In the genomic region with DNA sequence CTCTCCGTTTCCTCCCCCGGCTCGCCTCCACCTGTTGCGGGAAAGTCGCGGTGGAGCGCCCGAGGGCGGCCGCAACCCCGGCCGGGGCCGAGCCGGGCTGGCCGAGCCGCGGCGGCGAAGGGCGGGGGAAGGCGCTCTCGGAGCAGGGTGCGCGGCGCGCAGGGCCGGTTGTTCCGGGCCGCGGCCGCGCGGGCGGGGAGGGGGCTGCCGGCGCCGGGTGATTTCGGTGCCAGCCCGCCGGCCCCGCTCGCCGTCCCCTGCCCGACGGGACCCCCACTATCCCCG, we compare ENCODE assay signal across 8 cellular contexts. TPM values are rescaled to one million over a fixed set of nuclear protein-coding genes. Genes with fewer than 3 reads are reported as not detected.
DNase-seq lines count a peak whose midpoint lies in the region; ATAC-seq and TF ChIP-seq lines count a peak whose summit lies in the region.

No MANE protein-coding gene starts in this region.

- H3K36me3 ChIP-seq in left ventricle myocardium inferior, result no peaks in the 10 kb centered on the region

- peaks cover 21% of the 10 kb centered on the region for H3K4me1 ChIP-seq in left ventricle myocardium inferior

- H3K9me3 Mint-ChIP-seq in activated B cell treated with CpG ODN at 0.5 μM for 24 hours, result no peaks in the 10 kb centered on the region

- DNase-seq in AG20443 (ENCODE audit: low spot score), result peak; percentile 76
- no peak for DNase-seq in activated B cell treated with CpG ODN at 0.5 μM for 24 hours
- DNase-seq in left ventricle myocardium inferior, result peak; percentile 19
- no peak for DNase-seq in sciatic nerve (ENCODE audit: low spot score)
- no peak for DNase-seq in NCI-H446 (lab: John Stamatoyannopoulos, UW)
- no peak for DNase-seq in RKO (ENCODE audit: low spot score)

- intact Hi-C loops in activated B cell treated with CpG ODN at 0.5 μM for 24 hours (cut with micrococcal nuclease) (loop anchor here (5.0 to 10.0 kb wide), 3 partner anchors 295 to 1095 kb away; a partner anchor contains a TSS), left ventricle myocardium inferior (cut with micrococcal nuclease) (no loop called here), sciatic nerve (cut with DNase I) (no loop called here)

- no peaks in the 10 kb centered on the region for H3K9me3 ChIP-seq in left ventricle myocardium inferior (replicated peaks)

- POLR2A ChIA-PET in activated B cell treated with CpG ODN at 0.5 μM for 24 hours (lab: Charles Lee), result no interaction called here

- CTCF ChIA-PET in activated B cell treated with CpG ODN at 0.5 μM for 24 hours (lab: Charles Lee), result interaction anchor here (0.8 to 1.3 kb wide), 2 partner anchors 10 to 242 kb away, joined by 3 to 4 read pairs; a partner anchor contains a TSS

- TF ChIP-seq CTCF in activated B cell treated with CpG ODN at 0.5 μM for 24 hours (IDR thresholded peaks at IDR 0.05) (no peak), left ventricle myocardium inferior (IDR thresholded peaks at IDR 0.05; ENCODE audit: borderline replicate concordance) (no peak)

- H3K4me3 ChIP-seq in left ventricle myocardium inferior, result peak overlapping the region; percentile 86

- peak; percentile 50 for ATAC-seq in GM18907 (IDR thresholded peaks at IDR 0.05; ENCODE audit: unreplicated experiment)
- ATAC-seq in HG03066 (IDR thresholded peaks at IDR 0.05; ENCODE audit: low read depth, unreplicated experiment), result peak; percentile 53
- ATAC-seq in activated B cell treated with CpG ODN at 0.5 μM for 24 hours (ENCODE audit: low read depth), result peak; percentile 66
- ATAC-seq in sciatic nerve, result peak; percentile 41

- H3K27me3 ChIP-seq in left ventricle myocardium inferior (ENCODE audit: low read depth), result peaks cover 39% of the 10 kb centered on the region

- H3K4me1 Mint-ChIP-seq in activated B cell treated with CpG ODN at 0.5 μM for 24 hours, result peaks cover 9% of the 10 kb centered on the region

- H3K36me3 Mint-ChIP-seq in activated B cell treated with CpG ODN at 0.5 μM for 24 hours (ENCODE audit: low read depth), result peaks cover under 1% of the 10 kb centered on the region

- H3K4me3 Mint-ChIP-seq in activated B cell treated with CpG ODN at 0.5 μM for 24 hours, result peak overlapping the region; percentile 57

- H3K27ac ChIP-seq in left ventricle myocardium inferior (replicated peaks), result no peak overlapping the region

- no peak overlapping the region for H3K27ac Mint-ChIP-seq in activated B cell treated with CpG ODN at 0.5 μM for 24 hours

- H3K27me3 Mint-ChIP-seq in activated B cell treated with CpG ODN at 0.5 μM for 24 hours, result peaks cover 37% of the 10 kb centered on the region

RNA-seq across cellular contexts. Expression of a gene that starts 0.2 kb away (rescaled TPM):
- 0.35 and 0.56 TPM in 2 replicates for total RNA-seq in activated B cell treated with CpG ODN at 0.5 μM for 24 hours
- total RNA-seq in left ventricle myocardium inferior, result 3.1 TPM
- total RNA-seq in sciatic nerve, result 1.2 TPM

Comparison
In these comparisons a context has a peak if more than half of its experiments do, and no peak if none do; other contexts are left out.
1. DNase-seq: peak in AG20443 (single experiment) and left ventricle myocardium inferior (single experiment); none in activated B cell treated with CpG ODN at 0.5 μM for 24 hours (single experiment), sciatic nerve (single experiment), NCI-H446 (0 of 2) and RKO (single experiment).
2. Peak in every context shown above with its lines, with median percentiles within 50 percentile points of each other: ATAC-seq.